Comparison of ENCODE assay signal across 8 cellular contexts in the genomic region with DNA sequence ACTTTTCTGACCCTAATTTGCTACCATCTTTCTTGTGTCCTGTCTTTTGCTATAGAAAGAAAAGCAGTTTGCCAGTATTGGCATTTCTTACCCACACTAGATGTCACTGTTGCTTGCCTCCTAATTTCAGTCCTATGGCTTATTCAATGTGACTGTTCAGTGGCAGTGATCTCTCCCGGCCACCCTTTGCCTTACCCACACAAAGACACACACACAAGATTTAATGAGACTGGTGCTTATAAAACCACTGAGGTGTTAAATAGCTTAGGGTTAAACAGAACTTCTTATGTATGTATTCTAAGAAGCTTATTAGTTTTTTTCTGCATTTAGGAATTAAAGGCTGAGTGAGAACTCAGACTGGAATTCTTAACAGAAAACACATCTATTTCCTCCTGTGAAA.
DNase-seq lines count a peak whose midpoint lies in the region; ATAC-seq and TF ChIP-seq lines count a peak whose summit lies in the region.

No MANE protein-coding gene starts in this region.

- peak; percentile 80 for ATAC-seq in GM19438 (IDR thresholded peaks at IDR 0.05; ENCODE audit: low read depth, unreplicated experiment)
- ATAC-seq in GM19023 (IDR thresholded peaks at IDR 0.05; ENCODE audit: unreplicated experiment), result no peak

- no peak overlapping the region for H3K4me3 ChIP-seq in Peyer's patch
- no peak overlapping the region for H3K4me3 ChIP-seq in fibroblast of mammary gland (ENCODE audit: control insufficient read depth, low read depth, low read length)
- no peak overlapping the region for H3K4me3 ChIP-seq in effector memory CD4-positive, alpha-beta T cell (ENCODE audit: insufficient read depth, low read depth, low read length, poor library complexity, severe bottlenecking)

- TF ChIP-seq POLR2A in Peyer's patch (IDR thresholded peaks at IDR 0.05), result no peak

- no peaks in the 10 kb centered on the region for H3K4me1 ChIP-seq in Peyer's patch
- no peaks in the 10 kb centered on the region for H3K4me1 ChIP-seq in effector memory CD4-positive, alpha-beta T cell (ENCODE audit: control insufficient read depth, insufficient read depth, low read length, poor library complexity, severe bottlenecking)

- no peaks in the 10 kb centered on the region for H3K36me3 ChIP-seq in Peyer's patch
- H3K36me3 ChIP-seq in effector memory CD4-positive, alpha-beta T cell (ENCODE audit: control insufficient read depth, insufficient read depth, low read length), result no peaks in the 10 kb centered on the region

- H3K27me3 ChIP-seq in Peyer's patch, result no peaks in the 10 kb centered on the region
- peaks cover 4% of the 10 kb centered on the region for H3K27me3 ChIP-seq in effector memory CD4-positive, alpha-beta T cell (replicated peaks; ENCODE audit: control insufficient read depth, insufficient read depth, low read length, poor library complexity, severe bottlenecking)

- TF ChIP-seq CTCF in Peyer's patch (IDR thresholded peaks at IDR 0.05) (peak in 4 of 6 experiments; percentile 24 to 77 (median 67)), fibroblast of mammary gland (conservative IDR thresholded peaks at IDR 0.05; ENCODE audit: control insufficient read depth, insufficient read depth, low read depth, low read length) (peak; percentile 65)

- no peak overlapping the region for H3K27ac ChIP-seq in Peyer's patch
- H3K27ac ChIP-seq in effector memory CD4-positive, alpha-beta T cell (ENCODE audit: insufficient read depth, low read length, poor library complexity, severe bottlenecking), result no peak overlapping the region

- DNase-seq in AG08395 (ENCODE audit: low spot score) (peak; percentile 52), M059J (ENCODE audit: low read depth) (peak; percentile 35), Peyer's patch (peak in 1 of 3 donors; percentile 51), fibroblast of mammary gland (ENCODE audit: low read depth) (peak; percentile 52), renal cortical epithelial cell (ENCODE audit: low read depth) (peak; percentile 47)
- no peak for DNase-seq in effector memory CD4-positive, alpha-beta T cell

- no peaks in the 10 kb centered on the region for H3K9me3 ChIP-seq in Peyer's patch
- no peaks in the 10 kb centered on the region for H3K9me3 ChIP-seq in effector memory CD4-positive, alpha-beta T cell (ENCODE audit: control insufficient read depth, low read length)

Comparison
In these comparisons a context has a peak if more than half of its experiments do, and no peak if none do; other contexts are left out.
1. DNase-seq: peak in AG08395 (single experiment), M059J (single experiment), fibroblast of mammary gland (single experiment) and renal cortical epithelial cell (single experiment); none in effector memory CD4-positive, alpha-beta T cell (0 of 3).